ENCODE assay signal across 10 cellular contexts in the genomic region with DNA sequence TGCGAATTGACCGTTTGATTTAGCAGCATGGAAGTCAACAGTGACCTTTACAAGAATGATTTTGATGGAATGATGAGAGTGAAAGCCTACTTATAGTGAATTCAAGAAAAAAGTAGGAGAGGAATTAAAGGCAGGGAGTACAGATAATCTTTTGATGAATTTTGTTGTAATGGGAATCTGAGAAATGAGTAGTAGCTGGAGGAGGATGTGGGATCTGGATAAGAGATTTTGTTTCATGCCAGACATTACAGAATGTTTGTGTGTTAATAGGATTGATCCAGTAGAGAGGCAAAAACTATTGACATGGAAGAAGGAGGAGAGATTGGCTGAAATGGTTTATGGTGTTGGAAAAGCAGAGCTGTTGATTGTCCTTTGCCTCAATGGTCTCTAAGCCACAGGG. TPM values are rescaled to one million over a fixed set of nuclear protein-coding genes. Genes with fewer than 3 reads are reported as not detected.
DNase-seq lines count a peak whose midpoint lies in the region; ATAC-seq and TF ChIP-seq lines count a peak whose summit lies in the region.
"Had no signal": no experiment of that assay in that cellular context is flagged by ENCODE, and none has a peak within 500 bp of the region (broad histone marks: within the 10 kb centered on the region; RNA-seq: fewer than 3 reads in every experiment).

No MANE protein-coding gene starts in this region.

- H3K9me3 Mint-ChIP-seq in Calu3 (ENCODE audit: low read depth, unreplicated experiment) (no peaks in the 10 kb centered on the region), MCF 10A (ENCODE audit: unreplicated experiment) (no peaks in the 10 kb centered on the region)

- WGBS in sigmoid colon, 2 donors: 93 to 96% methylated on average over 2 of the region's 2 CpGs

- H4K20me1 ChIP-seq in PC-3 (ENCODE audit: low read length): no peaks in the 10 kb centered on the region

- CTCF ChIA-PET in Calu3 (lab: Charles Lee) (interaction anchor here (0.6 to 1.8 kb wide), 3 partner anchors 173 to 285 kb away, joined by 3 to 5 read pairs (median 4); no protein-coding TSS in a partner anchor), PC-3 (lab: Charles Lee) (interaction anchor here (0.6 kb wide), 1 partner anchor 17 kb away, joined by 3 read pairs; the partner anchor contains the start of gene ZNF609), MCF 10A (lab: Yijun Ruan, JAX) (interaction anchor here (0.7 kb wide), 1 partner anchor 18 kb away, joined by 3 read pairs; no protein-coding TSS in a partner anchor)

- H3K4me2 ChIP-seq in PC-3 (ENCODE audit: low read length): peak overlapping the region; percentile 73

- H3K36me3 ChIP-seq in PC-3 (ENCODE audit: low read depth, low read length): no peaks in the 10 kb centered on the region
- peaks cover 6 to 30% (median 10%) of the 10 kb centered on the region in 4 donors for H3K36me3 ChIP-seq in sigmoid colon

- H3K36me3 Mint-ChIP-seq in Calu3 (ENCODE audit: insufficient read depth, unreplicated experiment) (peaks cover 4% of the 10 kb centered on the region), MCF 10A (ENCODE audit: insufficient read depth, unreplicated experiment) (peaks cover 13% of the 10 kb centered on the region)

- no peak for ATAC-seq in PC-3

- DNase-seq in Calu3 (no peak), PC-3 (no peak), MCF 10A (ENCODE audit: unreplicated experiment) (no peak), sigmoid colon (no peak), SKM-1 (lab: John Stamatoyannopoulos, UW; ENCODE audit: unreplicated experiment) (no peak), COLO668 (lab: John Stamatoyannopoulos, UW; ENCODE audit: unreplicated experiment) (no peak)
- DNase-seq in NK-92 treated with Interleukin-12 subunit alpha and Interleukin-12 subunit beta, amount 100 ng/mL, for 24 hours (lab: John Stamatoyannopoulos, UW): no peak
- DNase-seq: left lung, NCI-H187 treated with DMSO at 0.1 percent for 48 hours had no signal

- no peak overlapping the region for H2AFZ ChIP-seq in PC-3 (ENCODE audit: low read length)

- H3K9me3 ChIP-seq in PC-3 (ENCODE audit: low read length) (no peaks in the 10 kb centered on the region), sigmoid colon (no peaks in the 10 kb centered on the region)
- H3K9me3 ChIP-seq: left lung, neutrophil had no signal

- H3K9ac ChIP-seq in PC-3 (ENCODE audit: low read length): no peak overlapping the region

- H3K4me3 ChIP-seq in PC-3 (ENCODE audit: low read length) (no peak overlapping the region), sigmoid colon (no peak overlapping the region)
- H3K4me3 ChIP-seq: left lung had no signal

- H3K27ac Mint-ChIP-seq in Calu3 (ENCODE audit: unreplicated experiment) (peak overlapping the region; percentile 72), MCF 10A (ENCODE audit: low read depth, unreplicated experiment) (peak overlapping the region; percentile 80)

- H3K27me3 ChIP-seq in PC-3 (ENCODE audit: low read length) (no peaks in the 10 kb centered on the region), sigmoid colon (no peaks in the 10 kb centered on the region)
- H3K27me3 ChIP-seq: left lung, neutrophil had no signal

- TF ChIP-seq POLR2A in sigmoid colon (IDR thresholded peaks at IDR 0.05): no peak

- no peak for TF ChIP-seq CTCF in Calu3 (IDR thresholded peaks at IDR 0.05; ENCODE audit: unreplicated experiment)
- no peak for TF ChIP-seq CTCF in PC-3 (conservative IDR thresholded peaks at IDR 0.05; ENCODE audit: low read depth, low read length)
- TF ChIP-seq CTCF in MCF 10A (IDR thresholded peaks at IDR 0.05; ENCODE audit: unreplicated experiment): no peak
- no peak for TF ChIP-seq CTCF in sigmoid colon (IDR thresholded peaks at IDR 0.05)

- intact Hi-C loops in Calu3 (cut with micrococcal nuclease; ENCODE audit: unreplicated experiment): no loop called here
- intact Hi-C loops in PC-3 (cut with micrococcal nuclease): no loop called here
- intact Hi-C loops in MCF 10A (cut with micrococcal nuclease): no loop called here
- intact Hi-C loops in sigmoid colon (cut with DNase I): no loop called here

- BruUV-seq in Calu3 (replicated peaks; lab: Mats Ljungman, UMichigan) (no TSS peak), PC-3 (replicated peaks; lab: Mats Ljungman, UMichigan) (no TSS peak), MCF 10A (replicated peaks; lab: Mats Ljungman, UMichigan) (no TSS peak)

- H3K79me2 ChIP-seq in PC-3 (ENCODE audit: low read length): no peaks in the 10 kb centered on the region

- H3K4me1 ChIP-seq in PC-3 (ENCODE audit: insufficient read depth, low read length) (peaks cover 20% of the 10 kb centered on the region), sigmoid colon (peaks cover 0 to 24% (median 18%) of the 10 kb centered on the region in 4 donors)

- no peaks in the 10 kb centered on the region for H3K27me3 Mint-ChIP-seq in Calu3 (ENCODE audit: unreplicated experiment)
- H3K27me3 Mint-ChIP-seq in MCF 10A (ENCODE audit: insufficient read depth, unreplicated experiment): no peaks in the 10 kb centered on the region

- H3K4me3 Mint-ChIP-seq in Calu3 (ENCODE audit: low read depth, unreplicated experiment): peak overlapping the region; percentile 17
- peak overlapping the region; percentile 24 for H3K4me3 Mint-ChIP-seq in MCF 10A (ENCODE audit: unreplicated experiment)

- H3K4me1 Mint-ChIP-seq in Calu3 (ENCODE audit: low read depth, unreplicated experiment): peaks cover 23% of the 10 kb centered on the region
- peaks cover 26% of the 10 kb centered on the region for H3K4me1 Mint-ChIP-seq in MCF 10A (ENCODE audit: insufficient read depth, unreplicated experiment)

- POLR2A ChIA-PET in PC-3 (lab: Charles Lee; ENCODE audit: unreplicated experiment): no interaction called here
- POLR2A ChIA-PET in MCF 10A (lab: Yijun Ruan, JAX): interaction anchor here (0.6 to 3.3 kb wide), 3 partner anchors 17 to 1298 kb away, joined by 3 to 26 read pairs (median 3); partner anchors contain the start of gene ZNF609

- TF ChIP-seq EP300 in sigmoid colon (IDR thresholded peaks at IDR 0.05): no peak

- H3K9me2 ChIP-seq in PC-3 (replicated peaks; ENCODE audit: low read length): no peaks in the 10 kb centered on the region

- no peaks in the 10 kb centered on the region for H3F3A ChIP-seq in PC-3 (ENCODE audit: low read length, unreplicated experiment)

- H3K27ac ChIP-seq in PC-3 (ENCODE audit: low read length) (peak overlapping the region; percentile 55), sigmoid colon (peak overlapping the region in 3 of 4 donors; percentile 37 to 64 (median 50))
- H3K27ac ChIP-seq: neutrophil had no signal

RNA-seq across cellular contexts. Expression of gene ZNF609, which starts 17.4 kb away (rescaled TPM):
- total RNA-seq in Calu3 (2022): 48.9 and 50.6 TPM in 2 replicates
- total RNA-seq in PC-3 (2014; rRNA removed): 9.9 and 15.4 TPM in 2 replicates
- 45.0 and 49.0 TPM in 2 replicates for total RNA-seq in MCF 10A (2022)
- 10 to 100 TPM; 29.6 to 35.2 (median 31.0) TPM for total RNA-seq in sigmoid colon
- polyA plus RNA-seq in sigmoid colon: 10 to 100 TPM in 1 of 3 donors, 1 to 10 TPM in 2; 4.8 to 13.5 (median 5.5) TPM

RNA-seq across cellular contexts. Expression of gene TRIP4, which starts 55.4 kb away (rescaled TPM):
- total RNA-seq in Calu3 (2022) (28.5 and 30.1 TPM in 2 replicates), PC-3 (2014; rRNA removed) (6.0 and 11.9 TPM in 2 replicates), MCF 10A (2022) (19.8 and 26.0 TPM in 2 replicates), sigmoid colon (10 to 100 TPM; 11.0 to 26.6 (median 12.2) TPM)
- polyA plus RNA-seq in sigmoid colon: 10 to 100 TPM; 22.6 to 48.3 (median 47.4) TPM
